13 cellular contexts compared by ENCODE assay signal in the genomic region with DNA sequence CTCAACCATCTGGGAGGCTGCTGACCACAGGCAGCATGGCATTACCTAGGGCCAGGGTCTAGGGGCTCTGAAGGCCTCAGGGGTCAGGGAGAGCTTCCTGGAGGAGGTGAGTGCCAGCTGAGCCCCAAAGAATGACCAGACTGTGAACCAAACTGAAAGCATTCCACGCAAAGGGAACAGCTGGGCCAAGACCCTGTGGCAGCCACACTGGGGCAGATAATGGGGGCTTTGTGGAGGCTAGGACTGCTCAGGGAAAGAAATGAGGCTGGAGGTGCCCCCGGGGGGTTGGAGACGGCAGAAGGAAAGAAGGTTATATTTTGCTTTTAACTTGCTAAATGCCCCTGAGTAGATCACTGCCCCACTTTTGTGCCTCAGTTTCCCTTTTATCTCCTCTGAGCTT. TPM values are rescaled to one million over a fixed set of nuclear protein-coding genes. Genes with fewer than 3 reads are reported as not detected.
DNase-seq lines count a peak whose midpoint lies in the region; ATAC-seq and TF ChIP-seq lines count a peak whose summit lies in the region.
"Had no signal": no experiment of that assay in that cellular context is flagged by ENCODE, and none has a peak within 500 bp of the region (broad histone marks: within the 10 kb centered on the region; RNA-seq: fewer than 3 reads in every experiment).

No MANE protein-coding gene starts in this region.

- H3K9me2 ChIP-seq in PC-3 (replicated peaks; ENCODE audit: low read length): no peaks in the 10 kb centered on the region

- H3F3A ChIP-seq in PC-3 (ENCODE audit: low read length, unreplicated experiment): peaks cover 11% of the 10 kb centered on the region
- peaks cover 13% of the 10 kb centered on the region for H3F3A ChIP-seq in smooth muscle cell (ENCODE audit: low read depth)

- H3K27me3 Mint-ChIP-seq in glutamatergic neuron (ENCODE audit: unreplicated experiment): peaks cover 19% of the 10 kb centered on the region

- H3K9ac ChIP-seq in DND-41 (ENCODE audit: low read depth, low read length) (no peak overlapping the region), PC-3 (ENCODE audit: low read length) (no peak overlapping the region), smooth muscle cell (ENCODE audit: low read depth) (no peak overlapping the region)

- H4K20me1 ChIP-seq in DND-41 (ENCODE audit: insufficient read depth, low read length): peaks cover 47% of the 10 kb centered on the region
- H4K20me1 ChIP-seq in PC-3 (ENCODE audit: low read length): no peaks in the 10 kb centered on the region
- peaks cover 100% of the 10 kb centered on the region for H4K20me1 ChIP-seq in smooth muscle cell (ENCODE audit: low read depth)

- CTCF ChIA-PET in PC-3 (lab: Charles Lee): interaction anchor here (0.8 to 2.9 kb wide), 2 partner anchors 33 to 69 kb away, joined by 3 to 17 read pairs; no protein-coding TSS in a partner anchor

- no peaks in the 10 kb centered on the region for H3K36me3 Mint-ChIP-seq in glutamatergic neuron (ENCODE audit: unreplicated experiment)

- peaks cover 15% of the 10 kb centered on the region for H3K9me3 Mint-ChIP-seq in glutamatergic neuron (ENCODE audit: unreplicated experiment)

- H3K4me2 ChIP-seq in DND-41 (ENCODE audit: insufficient read depth, low read length): no peak overlapping the region
- peak overlapping the region; percentile 27 for H3K4me2 ChIP-seq in PC-3 (ENCODE audit: low read length)
- H3K4me2 ChIP-seq in smooth muscle cell: no peak overlapping the region

- H3K9me3 ChIP-seq in DND-41 (ENCODE audit: insufficient read depth, low read length, severe bottlenecking): no peaks in the 10 kb centered on the region
- H3K9me3 ChIP-seq in PC-3 (ENCODE audit: low read length): no peaks in the 10 kb centered on the region
- H3K9me3 ChIP-seq in smooth muscle cell (replicated peaks; ENCODE audit: low read depth): no peaks in the 10 kb centered on the region
- H3K9me3 ChIP-seq: esophagus squamous epithelium had no signal

- peaks cover 52% of the 10 kb centered on the region for H3K4me1 Mint-ChIP-seq in glutamatergic neuron (ENCODE audit: low read depth, unreplicated experiment)

- peaks cover 17% of the 10 kb centered on the region for H3K4me1 ChIP-seq in DND-41 (ENCODE audit: insufficient read depth, low read length)
- peaks cover 41% of the 10 kb centered on the region for H3K4me1 ChIP-seq in PC-3 (ENCODE audit: insufficient read depth, low read length)
- peaks cover 29% of the 10 kb centered on the region for H3K4me1 ChIP-seq in smooth muscle cell (ENCODE audit: low read depth)

- H3K4me3 ChIP-seq in DND-41 (ENCODE audit: low read depth in 1 of 2, low read length in 2 of 2) (no peak overlapping the region), PC-3 (ENCODE audit: low read length) (no peak overlapping the region), smooth muscle cell (no peak overlapping the region)
- H3K4me3 ChIP-seq: esophagus squamous epithelium had no signal

- H3K4me3 Mint-ChIP-seq in glutamatergic neuron (ENCODE audit: unreplicated experiment): no peak overlapping the region

- H2AFZ ChIP-seq in DND-41 (ENCODE audit: low read depth, low read length) (no peak overlapping the region), PC-3 (ENCODE audit: low read length) (no peak overlapping the region), smooth muscle cell (ENCODE audit: low read depth) (no peak overlapping the region)

- TF ChIP-seq CTCF in DND-41 (IDR thresholded peaks at IDR 0.05; ENCODE audit: borderline replicate concordance, extremely low read depth, low read length, poor library complexity, severe bottlenecking) (no peak), PC-3 (conservative IDR thresholded peaks at IDR 0.05; ENCODE audit: low read depth, low read length) (no peak), glutamatergic neuron (IDR thresholded peaks at IDR 0.05; ENCODE audit: partially characterized antibody, unreplicated experiment) (no peak), smooth muscle cell (IDR thresholded peaks at IDR 0.05; ENCODE audit: borderline replicate concordance, insufficient read depth, poor library complexity, severe bottlenecking) (no peak)

- ATAC-seq in DND-41 (ENCODE audit: insufficient read depth, low read depth) (no peak), PC-3 (no peak), GM18873 (IDR thresholded peaks at IDR 0.05; ENCODE audit: low FRiP score, unreplicated experiment) (no peak), GM21528 (IDR thresholded peaks at IDR 0.05; ENCODE audit: low FRiP score, unreplicated experiment) (no peak)

- peaks cover 60% of the 10 kb centered on the region for H3K36me3 ChIP-seq in DND-41 (ENCODE audit: insufficient read depth, low read length)
- peaks cover 19% of the 10 kb centered on the region for H3K36me3 ChIP-seq in PC-3 (ENCODE audit: low read depth, low read length)
- no peaks in the 10 kb centered on the region for H3K36me3 ChIP-seq in smooth muscle cell (ENCODE audit: low read depth)

- H3K79me2 ChIP-seq in DND-41 (ENCODE audit: insufficient read depth, low read length): peaks cover 15% of the 10 kb centered on the region
- H3K79me2 ChIP-seq in PC-3 (ENCODE audit: low read length): peaks cover 17% of the 10 kb centered on the region
- H3K79me2 ChIP-seq in smooth muscle cell (ENCODE audit: low read depth): peaks cover 54% of the 10 kb centered on the region

- H3K27ac Mint-ChIP-seq in glutamatergic neuron (ENCODE audit: unreplicated experiment): peak overlapping the region; percentile 26

- POLR2A ChIA-PET in PC-3 (lab: Charles Lee; ENCODE audit: unreplicated experiment): no interaction called here

- H3K27ac ChIP-seq in DND-41 (ENCODE audit: low read length) (0 out of 2 replicates have a peak overlapping the region, but pooled peaks have one; percentile 4), PC-3 (ENCODE audit: low read length) (peak overlapping the region; percentile 62), smooth muscle cell (ENCODE audit: low read depth) (peak overlapping the region; percentile 12)
- H3K27ac ChIP-seq: VCaP had no signal

- DNase-seq in DND-41: no peak
- no peak for DNase-seq in PC-3
- no peak for DNase-seq in glutamatergic neuron
- no peak for DNase-seq in smooth muscle cell (lab: John Stamatoyannopoulos, UW; ENCODE audit: unreplicated experiment)
- no peak for DNase-seq in T-helper 2 cell
- DNase-seq: activated gamma-delta T cell, C1 segment of cervical spinal cord, DMS79 treated with DMSO at 0.1 percent for 48 hours, esophagus squamous epithelium, NCI-H187 had no signal

- H3K27me3 ChIP-seq in DND-41 (ENCODE audit: insufficient read depth, low read length, poor library complexity) (no peaks in the 10 kb centered on the region), PC-3 (ENCODE audit: low read length) (no peaks in the 10 kb centered on the region), smooth muscle cell (ENCODE audit: low read depth) (no peaks in the 10 kb centered on the region)
- H3K27me3 ChIP-seq: esophagus squamous epithelium had no signal

- WGBS in smooth muscle cell (ENCODE audit: low lambda C conversion rate): 93% methylated on average over 3 of the region's 3 CpGs

- BruUV-seq in PC-3 (replicated peaks; lab: Mats Ljungman, UMichigan): no TSS peak

- intact Hi-C loops in PC-3 (cut with micrococcal nuclease): loop anchor here (2.0 kb wide), 1 partner anchor 26 kb away; no protein-coding TSS in a partner anchor

RNA-seq across cellular contexts. Expression of a gene that starts 57.6 kb away (rescaled TPM):
- total RNA-seq in PC-3 (2014; rRNA removed) (55.4 and 84.2 TPM in 2 replicates), glutamatergic neuron (ENCODE audit: unreplicated experiment) (230 TPM), smooth muscle cell (12.0 and 31.3 TPM in 2 replicates)
- 24.2 and 28.9 TPM in 2 replicates for polyA plus RNA-seq in smooth muscle cell

Comparison
In these comparisons a context has a peak if more than half of its experiments do, and no peak if none do; other contexts are left out.
1. H3K27ac ChIP-seq: peak in every context shown above with its lines; median percentile 62 in PC-3; 12 in smooth muscle cell; 4 in DND-41.